In the genomic region with DNA sequence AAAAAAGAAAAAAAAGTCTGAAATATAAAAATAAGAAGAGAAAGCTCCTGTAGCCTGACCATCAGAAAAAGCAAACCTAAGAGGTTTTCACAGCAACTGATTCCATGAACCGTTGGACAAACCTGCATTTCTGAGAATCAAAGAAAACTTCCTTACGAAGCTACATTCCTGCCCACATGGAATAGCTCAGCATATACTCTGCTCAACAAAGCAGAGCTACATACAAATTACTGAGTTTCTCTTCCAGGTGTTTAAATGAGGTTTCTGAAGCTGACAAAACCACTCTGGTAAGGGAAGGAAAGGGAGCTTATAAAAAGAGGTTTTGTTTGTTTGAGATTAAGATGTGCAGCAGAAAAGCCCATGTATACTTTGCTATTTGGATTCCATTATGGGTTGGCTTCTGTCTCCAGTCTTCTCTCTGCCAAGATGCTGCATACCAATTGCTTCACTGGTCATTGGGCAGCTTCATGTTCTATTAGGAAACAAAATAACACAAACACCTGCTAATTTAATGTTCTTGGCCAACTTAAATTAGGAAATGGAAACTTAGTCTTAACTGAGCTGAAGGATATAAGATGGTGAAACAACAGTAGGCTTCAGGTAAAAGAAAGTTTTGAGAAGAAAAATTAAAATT, we compare ENCODE assay signal across 22 cellular contexts.
"Had no signal": no experiment of that assay in that cellular context is flagged by ENCODE, and none has a peak within 500 bp of the region (broad histone marks: within the 10 kb centered on the region; RNA-seq: fewer than 3 reads in every experiment).

No MANE protein-coding gene starts in this region.

- H2AFZ ChIP-seq: parathyroid adenoma had no signal

- H3K79me2 ChIP-seq: parathyroid adenoma had no signal

- ATAC-seq: left cardiac atrium; mucosa of descending colon; natural killer cell treated with Interleukin-12 subunit alpha and Interleukin-12 subunit beta and Interleukin-15 and Interleukin-18, amount 100 ng/mL, for 72 hours; right cardiac atrium; stimulated activated naive CD8-positive, alpha-beta T cell treated with anti-CD3 and anti-CD28 coated beads, Interleukin-15, amount 100 ng/mL, for 72 hours had no signal

- H3K9me3 ChIP-seq: left ventricle myocardium inferior, mucosa of descending colon, spleen, tibial artery, upper lobe of left lung had no signal

- H3K4me1 ChIP-seq: parathyroid adenoma, spleen, tibial artery, upper lobe of left lung had no signal

- H3K27ac ChIP-seq: dorsolateral prefrontal cortex, left ventricle myocardium inferior, parathyroid adenoma, skin epidermis, spleen, tibial artery, upper lobe of left lung had no signal

- DNase-seq: cerebellar nuclear complex; dorsolateral prefrontal cortex; effector CD4-positive, alpha-beta T cell; head of caudate nucleus; hippocampal formation; left cardiac atrium; left ventricle myocardium inferior; mesenchymal stem cell; mucosa of descending colon; naive B cell; right cardiac atrium; spleen; stimulated activated CD4-positive, alpha-beta T cell treated with anti-CD3 and anti-CD28 coated beads, Interleukin-2, amount 100 ng/mL, for 48 hours; stimulated activated CD8-positive, alpha-beta memory T cell treated with anti-CD3 and anti-CD28 coated beads, Interleukin-4, amount 100 ng/mL, for 48 hours; stimulated activated naive CD4-positive, alpha-beta T cell; stimulated activated naive CD8-positive, alpha-beta T cell treated with anti-CD3 and anti-CD28 coated beads, Interleukin-15, amount 100 ng/mL, for 72 hours; tibial artery; upper lobe of left lung had no signal

- H3K9ac ChIP-seq: parathyroid adenoma had no signal

- H3K36me3 ChIP-seq: left ventricle myocardium inferior, spleen, tibial artery, upper lobe of left lung had no signal

- H3K27me3 ChIP-seq: dorsolateral prefrontal cortex, spleen, tibial artery, upper lobe of left lung had no signal

- H3K4me3 ChIP-seq: dorsolateral prefrontal cortex, left ventricle myocardium inferior, lung, mucosa of descending colon, skin epidermis, spleen, tibial artery, upper lobe of left lung had no signal
